1 cellular context compared by ENCODE assay signal in the genomic region with DNA sequence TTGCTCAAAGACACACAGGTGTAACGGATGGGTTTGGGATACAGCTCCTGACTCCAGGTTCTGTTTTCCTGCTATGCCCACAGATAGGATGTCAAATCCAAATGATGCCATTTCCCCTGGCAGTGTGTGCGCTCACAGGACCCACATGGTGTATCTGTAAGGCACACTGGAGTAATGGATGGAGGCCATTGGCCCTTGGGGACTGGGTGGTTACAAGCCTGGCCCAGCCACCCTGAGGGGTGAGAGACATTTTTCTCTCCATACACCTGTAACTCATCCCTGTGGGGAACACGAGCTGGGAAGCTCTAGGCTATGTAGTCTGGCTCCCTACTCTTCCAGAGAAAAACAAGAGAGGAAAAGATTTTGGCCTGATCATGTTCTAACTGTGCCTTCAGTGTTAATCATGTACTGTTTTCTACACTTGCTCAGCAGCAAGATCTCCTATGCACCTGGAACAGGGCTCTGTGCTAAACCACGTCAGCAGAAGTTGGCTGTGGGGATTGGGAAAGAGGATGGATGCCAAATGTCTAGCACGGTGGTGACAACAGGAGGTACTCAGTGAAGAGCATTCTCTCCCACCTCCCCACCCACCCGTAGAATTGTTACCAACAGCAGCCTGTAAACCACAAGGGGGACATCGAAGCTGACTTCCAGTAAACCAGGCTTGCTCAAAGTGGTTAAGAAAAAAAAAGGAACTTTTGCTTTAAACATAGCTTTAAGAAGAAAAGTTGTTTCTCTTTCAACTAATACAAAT.
TF ChIP-seq lines count a peak whose summit lies in the region.

No MANE protein-coding gene starts in this region.

TF ChIP-seq in GM23338, 12 proteins besides CTCF, POLR2A, EP300 and RAD21 (continued from another document):
- TF ChIP-seq, protein P1, sequence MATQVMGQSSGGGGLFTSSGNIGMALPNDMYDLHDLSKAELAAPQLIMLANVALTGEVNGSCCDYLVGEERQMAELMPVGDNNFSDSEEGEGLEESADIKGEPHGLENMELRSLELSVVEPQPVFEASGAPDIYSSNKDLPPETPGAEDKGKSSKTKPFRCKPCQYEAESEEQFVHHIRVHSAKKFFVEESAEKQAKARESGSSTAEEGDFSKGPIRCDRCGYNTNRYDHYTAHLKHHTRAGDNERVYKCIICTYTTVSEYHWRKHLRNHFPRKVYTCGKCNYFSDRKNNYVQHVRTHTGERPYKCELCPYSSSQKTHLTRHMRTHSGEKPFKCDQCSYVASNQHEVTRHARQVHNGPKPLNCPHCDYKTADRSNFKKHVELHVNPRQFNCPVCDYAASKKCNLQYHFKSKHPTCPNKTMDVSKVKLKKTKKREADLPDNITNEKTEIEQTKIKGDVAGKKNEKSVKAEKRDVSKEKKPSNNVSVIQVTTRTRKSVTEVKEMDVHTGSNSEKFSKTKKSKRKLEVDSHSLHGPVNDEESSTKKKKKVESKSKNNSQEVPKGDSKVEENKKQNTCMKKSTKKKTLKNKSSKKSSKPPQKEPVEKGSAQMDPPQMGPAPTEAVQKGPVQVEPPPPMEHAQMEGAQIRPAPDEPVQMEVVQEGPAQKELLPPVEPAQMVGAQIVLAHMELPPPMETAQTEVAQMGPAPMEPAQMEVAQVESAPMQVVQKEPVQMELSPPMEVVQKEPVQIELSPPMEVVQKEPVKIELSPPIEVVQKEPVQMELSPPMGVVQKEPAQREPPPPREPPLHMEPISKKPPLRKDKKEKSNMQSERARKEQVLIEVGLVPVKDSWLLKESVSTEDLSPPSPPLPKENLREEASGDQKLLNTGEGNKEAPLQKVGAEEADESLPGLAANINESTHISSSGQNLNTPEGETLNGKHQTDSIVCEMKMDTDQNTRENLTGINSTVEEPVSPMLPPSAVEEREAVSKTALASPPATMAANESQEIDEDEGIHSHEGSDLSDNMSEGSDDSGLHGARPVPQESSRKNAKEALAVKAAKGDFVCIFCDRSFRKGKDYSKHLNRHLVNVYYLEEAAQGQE (IDR thresholded peaks at IDR 0.05; ENCODE audit: unreplicated experiment), result no peak
- TF ChIP-seq POLR2AphosphoS5 (IDR thresholded peaks at IDR 0.05; ENCODE audit: low read depth), result no peak
- no peak for TF ChIP-seq EZH2phosphoT487 (IDR thresholded peaks at IDR 0.05; ENCODE audit: unreplicated experiment)
- TF ChIP-seq, protein P2, sequence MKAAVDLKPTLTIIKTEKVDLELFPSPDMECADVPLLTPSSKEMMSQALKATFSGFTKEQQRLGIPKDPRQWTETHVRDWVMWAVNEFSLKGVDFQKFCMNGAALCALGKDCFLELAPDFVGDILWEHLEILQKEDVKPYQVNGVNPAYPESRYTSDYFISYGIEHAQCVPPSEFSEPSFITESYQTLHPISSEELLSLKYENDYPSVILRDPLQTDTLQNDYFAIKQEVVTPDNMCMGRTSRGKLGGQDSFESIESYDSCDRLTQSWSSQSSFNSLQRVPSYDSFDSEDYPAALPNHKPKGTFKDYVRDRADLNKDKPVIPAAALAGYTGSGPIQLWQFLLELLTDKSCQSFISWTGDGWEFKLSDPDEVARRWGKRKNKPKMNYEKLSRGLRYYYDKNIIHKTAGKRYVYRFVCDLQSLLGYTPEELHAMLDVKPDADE (IDR thresholded peaks at IDR 0.05), result no peak
